ENCODE assay signal across 28 cellular contexts in genomic region chr16:73599870-73600269, GRCh38.
"Had no signal": no experiment of that assay in that cellular context is flagged by ENCODE, and none has a peak within 500 bp of the region (broad histone marks: within the 10 kb centered on the region; RNA-seq: fewer than 3 reads in every experiment).

No MANE protein-coding gene starts in this region.

- DNase-seq: colonic mucosa; cortex of kidney; dermis blood vessel endothelial cell; dorsolateral prefrontal cortex; effector CD4-positive, alpha-beta T cell; effector CD8-positive, alpha-beta T cell; effector memory CD4-positive, alpha-beta T cell; effector memory CD8-positive, alpha-beta T cell; endodermal cell; erythroblast; esophagus squamous epithelium; foreskin fibroblast; foreskin keratinocyte; foreskin melanocyte; gastrocnemius medialis; glutamatergic neuron; head of caudate nucleus; heart left ventricle; heart right ventricle had no signal

- FAIRE-seq: endometrium, endothelial cell of umbilical vein, frontal cortex had no signal

- H3K4me3 ChIP-seq: colonic mucosa, coronary artery, dorsolateral prefrontal cortex, esophagus muscularis mucosa, esophagus squamous epithelium, gastrocnemius medialis, gastroesophageal sphincter, heart left ventricle, heart right ventricle, hepatocyte had no signal

- H3K4me1 ChIP-seq: colonic mucosa, esophagus muscularis mucosa, esophagus squamous epithelium, foreskin keratinocyte, gastrocnemius medialis, gastroesophageal sphincter, heart left ventricle, heart right ventricle had no signal

- H2AFZ ChIP-seq: hepatocyte had no signal

- H3K27me3 ChIP-seq: colonic mucosa, esophagus muscularis mucosa, esophagus squamous epithelium, foreskin keratinocyte, gastrocnemius medialis, gastroesophageal sphincter, heart left ventricle, heart right ventricle, hepatocyte had no signal

- ATAC-seq: effector memory CD8-positive, alpha-beta T cell; esophagus mucosa; foreskin keratinocyte; gastrocnemius medialis; gastroesophageal sphincter; heart left ventricle; heart right ventricle had no signal

- H3K27ac ChIP-seq: colonic mucosa, coronary artery, dorsolateral prefrontal cortex, epithelial cell of prostate, esophagus muscularis mucosa, esophagus squamous epithelium, foreskin keratinocyte, gastrocnemius medialis, gastroesophageal sphincter, heart left ventricle, heart right ventricle, hepatocyte had no signal

- H3K4me2 ChIP-seq: hepatocyte had no signal

- H3K36me3 ChIP-seq: colonic mucosa, esophagus muscularis mucosa, esophagus squamous epithelium, gastrocnemius medialis, gastroesophageal sphincter, heart left ventricle, heart right ventricle had no signal

- H3K9me3 ChIP-seq: colonic mucosa, esophagus muscularis mucosa, esophagus squamous epithelium, gastrocnemius medialis, gastroesophageal sphincter, heart left ventricle had no signal

- H3K79me2 ChIP-seq: hepatocyte had no signal
